Comparison of ENCODE assay signal across 1 cellular context in the genomic region with DNA sequence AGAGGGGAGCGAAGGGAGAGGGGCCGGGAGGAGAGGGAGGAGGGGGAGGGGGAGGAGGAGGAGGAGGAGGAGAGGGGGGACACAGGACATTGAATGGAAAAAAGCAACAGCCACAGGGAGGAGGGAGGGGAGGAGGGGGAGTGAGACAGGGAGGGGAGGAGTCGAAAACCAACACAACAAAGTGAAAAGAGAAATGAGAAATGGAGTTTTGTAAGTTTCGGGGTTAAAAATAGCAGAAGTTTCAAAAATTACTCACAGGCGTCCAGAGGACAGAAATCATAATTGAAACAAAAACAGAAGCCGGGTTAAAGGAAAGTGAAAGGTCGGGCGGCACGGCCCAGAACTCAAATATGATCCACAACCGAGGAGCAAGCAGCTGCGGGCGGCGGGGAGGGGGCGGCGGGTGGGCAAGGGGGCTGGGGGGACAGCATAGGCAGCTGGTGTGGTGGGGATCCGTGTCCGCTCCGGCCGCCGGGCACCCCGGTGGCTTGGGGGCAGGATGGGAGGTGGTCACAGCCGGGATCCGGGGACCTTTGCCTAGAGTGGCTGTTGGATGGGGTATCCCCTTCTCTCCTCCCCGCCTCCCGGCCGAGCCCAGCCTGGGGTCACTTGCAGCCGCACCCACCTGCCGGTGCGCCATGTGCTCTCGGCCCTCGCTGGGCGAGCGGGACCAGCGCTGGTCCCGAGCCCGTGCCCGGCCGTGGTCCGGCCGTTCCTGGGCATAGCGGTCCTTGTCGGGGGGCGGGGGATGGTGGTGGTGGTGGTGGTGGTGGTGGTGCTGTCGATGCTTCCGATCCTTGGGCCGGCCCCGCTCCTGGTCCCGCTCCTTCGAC.
TF ChIP-seq lines count a peak whose summit lies in the region.

No MANE protein-coding gene starts in this region.

TF ChIP-seq in IMR-90, 13 proteins besides CTCF, POLR2A, EP300 and RAD21:
- TF ChIP-seq MAZ (IDR thresholded peaks at IDR 0.05; ENCODE audit: borderline replicate concordance, low read depth, low read length) (peak; percentile 70; the same call in 1 of the 2 replicates), RCOR1 (IDR thresholded peaks at IDR 0.05; ENCODE audit: insufficient replicate concordance, low read length) (no peak), CEBPB (IDR thresholded peaks at IDR 0.05; ENCODE audit: low read depth, low read length) (no peak), MAFK (IDR thresholded peaks at IDR 0.05; ENCODE audit: low read depth, low read length) (no peak)
